In the genomic region with DNA sequence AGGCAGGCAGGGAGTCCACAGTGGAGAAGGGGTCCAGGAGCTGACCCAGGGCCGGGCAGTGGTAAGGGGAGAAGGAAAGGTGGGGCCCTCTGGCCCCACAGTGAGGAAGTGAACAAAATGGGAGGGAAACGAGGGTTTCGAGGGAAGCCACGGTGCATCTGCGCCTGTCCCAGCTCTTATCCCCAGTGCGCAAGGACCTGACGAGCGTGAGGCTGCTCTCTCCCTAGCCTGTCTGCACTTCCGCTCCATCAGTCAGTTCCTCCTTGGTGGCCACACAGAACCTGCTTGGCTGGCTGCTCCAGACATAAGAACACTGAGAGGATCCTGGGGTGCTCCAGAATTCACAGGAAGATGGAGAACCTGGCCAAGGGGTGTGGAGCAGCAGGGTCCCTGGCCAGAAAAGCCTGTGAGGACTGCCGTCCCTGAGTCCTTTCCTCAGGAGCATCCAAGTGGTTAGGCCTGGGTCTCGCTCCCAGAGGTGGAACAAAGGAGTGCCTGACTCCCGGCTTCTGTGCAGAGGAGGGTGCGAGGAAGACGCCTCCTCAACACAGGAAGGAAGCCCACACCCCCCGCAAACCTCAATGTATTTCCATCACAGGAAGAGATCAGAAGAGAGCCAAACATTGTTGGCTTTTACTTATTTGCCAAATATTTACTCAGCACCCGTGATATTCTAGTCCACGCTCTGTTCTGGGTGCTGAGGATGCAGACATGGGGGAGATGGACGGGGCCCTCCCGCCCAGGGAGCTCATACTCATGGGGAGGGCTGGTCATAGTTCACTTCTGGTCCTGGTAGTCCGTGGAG, we compare ENCODE assay signal across 10 cellular contexts. TPM values are rescaled to one million over a fixed set of nuclear protein-coding genes. Genes with fewer than 3 reads are reported as not detected.
DNase-seq lines count a peak whose midpoint lies in the region; ATAC-seq and TF ChIP-seq lines count a peak whose summit lies in the region.
"Had no signal": no experiment of that assay in that cellular context is flagged by ENCODE, and none has a peak within 500 bp of the region (broad histone marks: within the 10 kb centered on the region; RNA-seq: fewer than 3 reads in every experiment).

No MANE protein-coding gene starts in this region.

- no peak overlapping the region for H3K4me3 ChIP-seq in lung
- no peak overlapping the region for H3K4me3 ChIP-seq in thymus (ENCODE audit: low read length)
- H3K4me3 ChIP-seq in testis = no peak overlapping the region

- H3K36me3 ChIP-seq in lung (ENCODE audit: control insufficient read depth in 2 of 2, insufficient read depth in 2 of 2, low read length in 2 of 2) (no peaks in the 10 kb centered on the region), thymus (ENCODE audit: control insufficient read depth, insufficient read depth) (no peaks in the 10 kb centered on the region), testis (ENCODE audit: low read depth, missing control alignments) (no peaks in the 10 kb centered on the region)

- peak; percentile 55 for ATAC-seq in lung (ENCODE audit: insufficient read depth, low FRiP score)

- peak; percentile 22 for DNase-seq in NK-92 treated with Interleukin-12 subunit alpha and Interleukin-12 subunit beta, amount 100 ng/mL, for 24 hours (lab: John Stamatoyannopoulos, UW)
- DNase-seq in NK-92 (lab: John Stamatoyannopoulos, UW; ENCODE audit: unreplicated experiment) (no peak), activated T-cell treated with anti-CD3 and anti-CD28 coated beads for 48 hours (ENCODE audit: low read depth) (peak; percentile 32), lung (ENCODE audit: low spot score) (no peak), mucosa of gallbladder (ENCODE audit: low spot score) (no peak), HuH-7 (ENCODE audit: low spot score) (no peak), testis (no peak)
- DNase-seq: NCI-H146 had no signal

- intact Hi-C loops in testis (cut with DNase I; ENCODE audit: low total_unique reads) = no loop called here

- no peak for TF ChIP-seq POLR2A in testis (IDR thresholded peaks at IDR 0.05)

- peak overlapping the region; percentile 20 to 51 for H3K27ac ChIP-seq in lung (ENCODE audit: low read depth in 1 of 2, low read length in 1 of 2)
- H3K27ac ChIP-seq in thymus (ENCODE audit: low read depth) = peak overlapping the region; percentile 53
- no peak overlapping the region for H3K27ac ChIP-seq in testis
- H3K27ac ChIP-seq: 22Rv1 had no signal

- peaks cover 8 to 17% of the 10 kb centered on the region in 2 donors for H3K4me1 ChIP-seq in lung (ENCODE audit: control insufficient read depth in 2 of 2, insufficient read depth in 2 of 2, low read length in 2 of 2)
- H3K4me1 ChIP-seq in thymus (ENCODE audit: control insufficient read depth, insufficient read depth, low read length) = peaks cover 12% of the 10 kb centered on the region
- no peaks in the 10 kb centered on the region for H3K4me1 ChIP-seq in testis

- 22 to 40% methylated on average over 20 of the region's 20 CpGs for WGBS in lung, 2 donors
- WGBS in thymus = 20% methylated on average over 20 of the region's 20 CpGs
- WGBS in testis, 2 donors = 80 to 84% methylated on average over 20 of the region's 20 CpGs

- H3K9me3 ChIP-seq in lung (ENCODE audit: control insufficient read depth in 2 of 2, insufficient read depth in 1 of 2, low read length in 1 of 2) = peaks cover 0 to 2% of the 10 kb centered on the region in 2 donors
- H3K9me3 ChIP-seq in thymus (ENCODE audit: control insufficient read depth) = no peaks in the 10 kb centered on the region
- no peaks in the 10 kb centered on the region for H3K9me3 ChIP-seq in testis

- no peaks in the 10 kb centered on the region for H3K27me3 ChIP-seq in lung (ENCODE audit: control insufficient read depth, insufficient read depth)
- H3K27me3 ChIP-seq in thymus (ENCODE audit: control insufficient read depth, insufficient read depth) = peaks cover 3% of the 10 kb centered on the region
- no peaks in the 10 kb centered on the region for H3K27me3 ChIP-seq in testis

- no peak for TF ChIP-seq CTCF in lung (IDR thresholded peaks at IDR 0.05; ENCODE audit: control extremely low read depth, extremely low read depth)
- TF ChIP-seq CTCF in testis (IDR thresholded peaks at IDR 0.05) = no peak

RNA-seq across cellular contexts. Expression of a gene that starts 43.7 kb away (rescaled TPM):
- total RNA-seq in lung (10 to 100 TPM; 34.7 to 42.0 TPM), mucosa of gallbladder (42.3 TPM), testis (10 to 100 TPM; 11.4 to 17.6 TPM)
- polyA plus RNA-seq in lung (10 to 100 TPM; 18.8 to 23.0 TPM), thymus (14.1 TPM), testis (ENCODE audit: insufficient read depth, low read depth, low replicate concordance) (10.5 TPM)

RNA-seq across cellular contexts. Expression of a gene that starts 55.8 kb away (rescaled TPM):
- total RNA-seq in lung (10 to 100 TPM in 1 of 2 donors, 1 to 10 TPM in 1; 7.4 to 16.9 TPM), mucosa of gallbladder (19.1 TPM), testis (10 to 100 TPM; 13.9 to 16.4 TPM)
- polyA plus RNA-seq in lung (10 to 100 TPM; 15.5 to 15.7 TPM), thymus (10.0 TPM), testis (ENCODE audit: insufficient read depth, low read depth, low replicate concordance) (8.9 TPM)

Comparison
In these comparisons a context has a peak if more than half of its experiments do, and no peak if none do; other contexts are left out.
1. DNase-seq: peak in NK-92 treated with Interleukin-12 subunit alpha and Interleukin-12 subunit beta, amount 100 ng/mL, for 24 hours (single experiment) and activated T-cell treated with anti-CD3 and anti-CD28 coated beads for 48 hours (single experiment); none in NK-92 (single experiment), lung (single experiment), mucosa of gallbladder (single experiment), HuH-7 (single experiment) and testis (single experiment).
2. H3K27ac ChIP-seq: peak in lung (2 of 2) and thymus (single experiment); none in testis (0 of 2).